In genomic region chr4:185470503-185471195, GRCh38 we compare ENCODE assay signal across 8 cellular contexts. TPM values are rescaled to one million over a fixed set of nuclear protein-coding genes. Genes with fewer than 3 reads are reported as not detected.
DNase-seq lines count a peak whose midpoint lies in the region; ATAC-seq, FAIRE-seq and TF ChIP-seq lines count a peak whose summit lies in the region.

No MANE protein-coding gene starts in this region.

- no peak for TF ChIP-seq CTCF in chondrocyte (IDR thresholded peaks at IDR 0.05)
- TF ChIP-seq CTCF in D721Med (IDR thresholded peaks at IDR 0.05; ENCODE audit: insufficient read depth, missing control alignments): no peak

- peak overlapping the region; percentile 84 for H3K4me3 Mint-ChIP-seq in chondrocyte (ENCODE audit: unreplicated experiment)

- no peak for FAIRE-seq in D721Med (lab: Jason Lieb, UNC)

- ATAC-seq in left colon: peak; percentile 58

- intact Hi-C loops in left colon (cut with DNase I, micrococcal nuclease): no loop called here

- no peaks in the 10 kb centered on the region for H3K9me3 Mint-ChIP-seq in chondrocyte (ENCODE audit: low read depth)

- DNase-seq in NOMO-1 treated with DMSO at 0.1 percent for 48 hours (lab: John Stamatoyannopoulos, UW; ENCODE audit: unreplicated experiment) (peak; percentile 9), NOMO-1 treated with dmso at 0.1 percent for 144 hours (lab: John Stamatoyannopoulos, UW; ENCODE audit: unreplicated experiment) (no peak), HT1080 (ENCODE audit: low read depth) (peak; percentile 17), T-helper 22 cell (ENCODE audit: low read depth) (peak; percentile 37), chondrocyte (ENCODE audit: low spot score) (no peak), left colon (peak; percentile 74 to 82), D721Med (ENCODE audit: insufficient read length, low spot score) (no peak)
- DNase-seq in stimulated activated CD4-positive, alpha-beta T cell treated with anti-CD3 and anti-CD28 coated beads, Interleukin-4, amount 100 ng/mL, for 48 hours (ENCODE audit: low read depth in 2 of 2): peak; percentile 2 to 13

- peaks cover 31% of the 10 kb centered on the region for H3K4me1 Mint-ChIP-seq in chondrocyte (ENCODE audit: low read depth)

- H3K36me3 Mint-ChIP-seq in chondrocyte (ENCODE audit: low read depth): no peaks in the 10 kb centered on the region

- H3K27ac Mint-ChIP-seq in chondrocyte (ENCODE audit: unreplicated experiment): peak overlapping the region; percentile 71

- no peaks in the 10 kb centered on the region for H3K27me3 Mint-ChIP-seq in chondrocyte (ENCODE audit: low read depth)

RNA-seq across cellular contexts. Expression of gene CCDC110, which starts 0.9 kb away (rescaled TPM):
- 0.37 TPM in 1 of 2 replicates, not detected in the other for total RNA-seq in HT1080 (2014; rRNA removed; shearing (Covaris generic))
- 0.62 and 0.67 TPM in 2 replicates for polyA plus RNA-seq in HT1080 (2015; cell fraction: cytosol; rRNA removed)
- 0.29 and 1.2 TPM in 2 replicates for polyA plus RNA-seq in HT1080 (2015; cell fraction: nucleus; rRNA removed)
- total RNA-seq in chondrocyte: 2.3 to 5.4 TPM (median 3.7 TPM) in 3 replicates
- 1 to 10 TPM; 2.0 to 2.1 TPM for total RNA-seq in left colon

RNA-seq across cellular contexts. Expression of gene UFSP2, which starts 44.9 kb away (rescaled TPM):
- total RNA-seq in HT1080 (2014; rRNA removed; shearing (Covaris generic)): 20.3 and 23.1 TPM in 2 replicates
- polyA plus RNA-seq in HT1080 (2015; cell fraction: cytosol; rRNA removed): 19.9 and 24.8 TPM in 2 replicates
- polyA plus RNA-seq in HT1080 (2015; cell fraction: nucleus; rRNA removed): 17.7 and 20.1 TPM in 2 replicates
- total RNA-seq in chondrocyte (25.2 to 35.0 TPM (median 33.0 TPM) in 3 replicates), left colon (10 to 100 TPM; 20.5 to 26.1 TPM)

Comparison
In these comparisons a context has a peak if more than half of its experiments do, and no peak if none do; other contexts are left out.
1. DNase-seq: peak in NOMO-1 treated with DMSO at 0.1 percent for 48 hours (single experiment), HT1080 (single experiment), T-helper 22 cell (single experiment), left colon (2 of 2) and stimulated activated CD4-positive, alpha-beta T cell treated with anti-CD3 and anti-CD28 coated beads, Interleukin-4, amount 100 ng/mL, for 48 hours (2 of 2); none in NOMO-1 treated with dmso at 0.1 percent for 144 hours (single experiment), chondrocyte (single experiment) and D721Med (single experiment).